In genomic region chr21:43317959-43318358, GRCh38 we compare ENCODE assay signal across 21 cellular contexts.
DNase-seq lines count a peak whose midpoint lies in the region; ATAC-seq and TF ChIP-seq lines count a peak whose summit lies in the region.
"Had no signal": no experiment of that assay in that cellular context is flagged by ENCODE, and none has a peak within 500 bp of the region (broad histone marks: within the 10 kb centered on the region; RNA-seq: fewer than 3 reads in every experiment).

No MANE protein-coding gene starts in this region.

- DNase-seq in Karpas-422 = no peak
- no peak for DNase-seq in WERI-Rb-1
- peak; percentile 2 to 28 for DNase-seq in psoas muscle
- DNase-seq in islet precursor cell = no peak
- DNase-seq in MG63 = no peak
- no peak for DNase-seq in Ammon's horn (ENCODE audit: low spot score)
- DNase-seq: activated CD4-positive, alpha-beta T cell treated with anti-CD3 and anti-CD28 coated beads, Interleukin-2, amount 50 U/mL, for 48 hours; NCI-H1694; NCI-H510A; stimulated activated CD4-positive, alpha-beta T cell treated with anti-CD3 and anti-CD28 coated beads, Interleukin-12 subunit alpha, Interleukin-12 subunit beta, amount 100 ng/mL, for 4 hours; stimulated activated CD4-positive, alpha-beta T cell treated with anti-CD3 and anti-CD28 coated beads, Interleukin-4, amount 100 ng/mL, for 24 hours; substantia nigra; T-cell had no signal

- H3K27me3 ChIP-seq in Karpas-422 (ENCODE audit: low read length) (no peaks in the 10 kb centered on the region), WERI-Rb-1 (ENCODE audit: insufficient read depth, low read depth, severe bottlenecking) (no peaks in the 10 kb centered on the region), psoas muscle (ENCODE audit: insufficient read depth in 3 of 3, low read length in 2 of 3) (peaks cover 0 to 27% (median 6%) of the 10 kb centered on the region in 3 donors), MG63 (no peaks in the 10 kb centered on the region)
- H3K27me3 ChIP-seq: cardiac muscle cell, right lobe of liver, SJCRH30 had no signal

- H3K79me2 ChIP-seq in Karpas-422 (ENCODE audit: low read length) = no peaks in the 10 kb centered on the region

- TF ChIP-seq CTCF in GM12872 (IDR thresholded peaks at IDR 0.05; ENCODE audit: insufficient read depth, low read depth, low read length) (peak; percentile 14; the same call in 1 of the 3 replicates), WERI-Rb-1 (IDR thresholded peaks at IDR 0.05; ENCODE audit: low read depth, low read length) (peak; percentile 31), psoas muscle (IDR thresholded peaks at IDR 0.05) (no peak)

- no peak overlapping the region for H3K4me3 ChIP-seq in Karpas-422 (ENCODE audit: low read length)
- H3K4me3 ChIP-seq in WERI-Rb-1 (ENCODE audit: low read depth, low read length) = no peak overlapping the region
- no peak overlapping the region for H3K4me3 ChIP-seq in psoas muscle
- H3K4me3 ChIP-seq in MG63 = no peak overlapping the region
- H3K4me3 ChIP-seq: cardiac muscle cell, esophagus muscularis mucosa, right lobe of liver, SJCRH30 had no signal

- H3K4me1 ChIP-seq in Karpas-422 (ENCODE audit: low read length) (peaks cover 47% of the 10 kb centered on the region), psoas muscle (no peaks in the 10 kb centered on the region)

- 77 to 83% (median 83%) methylated on average over 9 of the region's 9 CpGs for WGBS in psoas muscle, 3 donors

- H3K9me2 ChIP-seq in Karpas-422 (replicated peaks; ENCODE audit: insufficient read depth, low read length) = no peaks in the 10 kb centered on the region

- no peaks in the 10 kb centered on the region; the same call in 1 of the 2 replicates for H4K20me1 ChIP-seq in Karpas-422 (ENCODE audit: insufficient read depth, low read depth, low read length)

- H2AFZ ChIP-seq in Karpas-422 (ENCODE audit: low read length) = no peak overlapping the region

- no peak for ATAC-seq in psoas muscle
- ATAC-seq: activated T-helper 17 cell treated with anti-CD3 and anti-CD28 coated beads, Interleukin-2, amount 50 U/mL, for 72 hours; Panc1; right lobe of liver; stimulated activated effector memory CD8-positive, alpha-beta T cell treated with anti-CD3 and anti-CD28 coated beads, Interleukin-12 subunit alpha, Interleukin-12 subunit beta, amount 100 ng/mL, for 72 hours; T-cell had no signal

- H3K9me3 ChIP-seq in Karpas-422 (ENCODE audit: low read length) (peaks cover 7% of the 10 kb centered on the region; the same call in 1 of the 2 replicates), WERI-Rb-1 (ENCODE audit: severe bottlenecking) (peaks cover 11% of the 10 kb centered on the region), psoas muscle (no peaks in the 10 kb centered on the region), MG63 (no peaks in the 10 kb centered on the region)
- H3K9me3 ChIP-seq: right lobe of liver, SJCRH30 had no signal

- H3K4me2 ChIP-seq in Karpas-422 (ENCODE audit: low read depth, low read length, poor library complexity, severe bottlenecking) = peak overlapping the region; percentile 64

- intact Hi-C loops in psoas muscle (cut with DNase I) = no loop called here

- H3K36me3 ChIP-seq in Karpas-422 (ENCODE audit: insufficient read depth, low read length) = no peaks in the 10 kb centered on the region
- H3K36me3 ChIP-seq in WERI-Rb-1 = no peaks in the 10 kb centered on the region
- no peaks in the 10 kb centered on the region for H3K36me3 ChIP-seq in psoas muscle (ENCODE audit: insufficient read depth in 1 of 2, low read depth in 1 of 2)
- H3K36me3 ChIP-seq in MG63 = no peaks in the 10 kb centered on the region
- H3K36me3 ChIP-seq: cardiac muscle cell, esophagus muscularis mucosa, right lobe of liver, SJCRH30 had no signal

- no peak overlapping the region for H3K27ac ChIP-seq in Karpas-422 (ENCODE audit: low read length)
- H3K27ac ChIP-seq in WERI-Rb-1 = no peak overlapping the region
- no peak overlapping the region for H3K27ac ChIP-seq in psoas muscle
- H3K27ac ChIP-seq: cardiac muscle cell, esophagus muscularis mucosa, right lobe of liver, SJCRH30 had no signal

- no peak overlapping the region for H3K9ac ChIP-seq in Karpas-422 (ENCODE audit: low read length)

Comparison
In these comparisons a context has a peak if more than half of its experiments do, and no peak if none do; other contexts are left out.
1. DNase-seq: peak in psoas muscle (2 of 2); none in Karpas-422 (single experiment), WERI-Rb-1 (single experiment), islet precursor cell (single experiment), MG63 (single experiment) and Ammon's horn (single experiment).